15 cellular contexts compared by ENCODE assay signal in genomic region chr10:28248092-28248491, GRCh38. TPM values are rescaled to one million over a fixed set of nuclear protein-coding genes. Genes with fewer than 3 reads are reported as not detected.
A peak's percentile ranks its signal among the peaks of the same experiment; 100 is the strongest.
DNase-seq lines count a peak whose midpoint lies in the region; ATAC-seq and TF ChIP-seq lines count a peak whose summit lies in the region.
"Had no signal": no experiment of that assay in that cellular context is flagged by ENCODE, and none has a peak within 500 bp of the region (broad histone marks: within the 10 kb centered on the region; RNA-seq: fewer than 3 reads in every experiment).

No MANE protein-coding gene starts in this region.

- DNase-seq in AG09309 (ENCODE audit: low read depth) (peak; percentile 45), GM04504 (ENCODE audit: low read depth) (peak; percentile 55), left ventricle myocardium superior (no peak), hepatic stellate cell (ENCODE audit: low spot score) (no peak), NCI-H774 (lab: John Stamatoyannopoulos, UW) (no peak)
- no peak for DNase-seq in activated naive CD8-positive, alpha-beta T cell treated with anti-CD3 and anti-CD28 coated beads, Interleukin-2, amount 10 ng/mL, durations not matched to agents 7 days and 5 days
- no peak for DNase-seq in stimulated activated naive CD4-positive, alpha-beta T cell treated with Interleukin-2 at 50 U/mL for 16 hours (lab: John Stamatoyannopoulos, UW)
- DNase-seq: Calu3; NCI-H2081 treated with DMSO at 0.1 percent for 48 hours; stimulated activated CD4-positive, alpha-beta T cell treated with anti-CD3 and anti-CD28 coated beads, Interleukin-4, amount 100 ng/mL, for 1 hour; SW 1271; thyroid gland had no signal

- peaks cover 20% of the 10 kb centered on the region for H3K4me1 Mint-ChIP-seq in activated naive CD8-positive, alpha-beta T cell treated with anti-CD3 and anti-CD28 coated beads, Interleukin-2, amount 10 ng/mL, durations not matched to agents 7 days and 5 days

- H3K27ac Mint-ChIP-seq in activated naive CD8-positive, alpha-beta T cell treated with anti-CD3 and anti-CD28 coated beads, Interleukin-2, amount 10 ng/mL, durations not matched to agents 7 days and 5 days, result no peak overlapping the region
- H3K27ac Mint-ChIP-seq: natural killer cell treated with Interleukin-12 subunit alpha and Interleukin-12 subunit beta and Interleukin-15 and Interleukin-18, amount 100 ng/mL, for 72 hours had no signal

- H3K4me3 Mint-ChIP-seq in activated naive CD8-positive, alpha-beta T cell treated with anti-CD3 and anti-CD28 coated beads, Interleukin-2, amount 10 ng/mL, durations not matched to agents 7 days and 5 days, result peak overlapping the region; percentile 9
- H3K4me3 Mint-ChIP-seq: natural killer cell treated with Interleukin-12 subunit alpha and Interleukin-12 subunit beta and Interleukin-15 and Interleukin-18, amount 100 ng/mL, for 72 hours had no signal

- H3K27me3 Mint-ChIP-seq in activated naive CD8-positive, alpha-beta T cell treated with anti-CD3 and anti-CD28 coated beads, Interleukin-2, amount 10 ng/mL, durations not matched to agents 7 days and 5 days, result no peaks in the 10 kb centered on the region
- H3K27me3 Mint-ChIP-seq: natural killer cell treated with Interleukin-12 subunit alpha and Interleukin-12 subunit beta and Interleukin-15 and Interleukin-18, amount 100 ng/mL, for 72 hours had no signal

- no peak overlapping the region for H3K4me3 ChIP-seq in AG09309 (ENCODE audit: control insufficient read depth, low read depth, low read length)
- H3K4me3 ChIP-seq: body of pancreas, thyroid gland had no signal

- TF ChIP-seq CTCF in AG09309 (IDR thresholded peaks at IDR 0.05; ENCODE audit: control insufficient read depth, insufficient read depth, low read depth, low read length, missing control alignments), result no peak

- intact Hi-C loops in left ventricle myocardium superior (cut with micrococcal nuclease), result no loop called here

- POLR2A ChIA-PET in activated naive CD8-positive, alpha-beta T cell treated with anti-CD3 and anti-CD28 coated beads, Interleukin-2, amount 10 ng/mL, durations not matched to agents 7 days and 5 days (lab: Charles Lee), result interaction anchor here (0.8 kb wide), 1 partner anchor 55 kb away, joined by 3 read pairs; the partner anchor contains the start of gene MPP7

- peak; percentile 33 for ATAC-seq in activated naive CD8-positive, alpha-beta T cell treated with anti-CD3 and anti-CD28 coated beads, Interleukin-2, amount 10 ng/mL, durations not matched to agents 7 days and 5 days (ENCODE audit: low read depth)
- peak; percentile 61 for ATAC-seq in left ventricle myocardium superior
- no peak for ATAC-seq in GM21447 (IDR thresholded peaks at IDR 0.05; ENCODE audit: unreplicated experiment)
- ATAC-seq: body of pancreas had no signal

- no peaks in the 10 kb centered on the region for H3K9me3 Mint-ChIP-seq in activated naive CD8-positive, alpha-beta T cell treated with anti-CD3 and anti-CD28 coated beads, Interleukin-2, amount 10 ng/mL, durations not matched to agents 7 days and 5 days
- H3K9me3 Mint-ChIP-seq: natural killer cell treated with Interleukin-12 subunit alpha and Interleukin-12 subunit beta and Interleukin-15 and Interleukin-18, amount 100 ng/mL, for 72 hours had no signal

- H3K36me3 Mint-ChIP-seq in activated naive CD8-positive, alpha-beta T cell treated with anti-CD3 and anti-CD28 coated beads, Interleukin-2, amount 10 ng/mL, durations not matched to agents 7 days and 5 days, result peaks cover 9% of the 10 kb centered on the region

RNA-seq across cellular contexts. Expression of gene MPP7, which starts 54.8 kb away (rescaled TPM):
- 10 to 100 TPM; 23.4 to 24.2 TPM for total RNA-seq in activated naive CD8-positive, alpha-beta T cell treated with anti-CD3 and anti-CD28 coated beads, Interleukin-2, amount 10 ng/mL, durations not matched to agents 7 days and 5 days
- 15.3 TPM for total RNA-seq in left ventricle myocardium superior

Comparison
In these comparisons a context has a peak if more than half of its experiments do, and no peak if none do; other contexts are left out.
1. DNase-seq: peak in AG09309 (single experiment) and GM04504 (single experiment); none in activated naive CD8-positive, alpha-beta T cell treated with anti-CD3 and anti-CD28 coated beads, Interleukin-2, amount 10 ng/mL, durations not matched to agents 7 days and 5 days (single experiment), left ventricle myocardium superior (single experiment), hepatic stellate cell (single experiment), NCI-H774 (single experiment) and stimulated activated naive CD4-positive, alpha-beta T cell treated with Interleukin-2 at 50 U/mL for 16 hours (single experiment).